Comparison of ENCODE assay signal across 23 cellular contexts in genomic region chr12:95796225-95796981, GRCh38. TPM values are rescaled to one million over a fixed set of nuclear protein-coding genes. Genes with fewer than 3 reads are reported as not detected.
DNase-seq lines count a peak whose midpoint lies in the region; ATAC-seq, FAIRE-seq and TF ChIP-seq lines count a peak whose summit lies in the region.
"Had no signal": no experiment of that assay in that cellular context is flagged by ENCODE, and none has a peak within 500 bp of the region (broad histone marks: within the 10 kb centered on the region; RNA-seq: fewer than 3 reads in every experiment).

No MANE protein-coding gene starts in this region.

- no peak overlapping the region for H3K4me2 ChIP-seq in keratinocyte (ENCODE audit: control insufficient read depth, extremely low read depth, insufficient read depth, low read depth, low read length)

- WGBS in small intestine, 3 donors: 59 to 68% (median 59%) methylated on average over 4 of the region's 4 CpGs

- H3K4me3 ChIP-seq in keratinocyte (ENCODE audit: control insufficient read depth in 2 of 3, extremely low read depth in 1 of 3, insufficient read depth in 2 of 3, low read depth in 1 of 3, low read length in 3 of 3) (no peak overlapping the region), small intestine (ENCODE audit: low read depth in 1 of 2, low read length in 2 of 2) (no peak overlapping the region)
- H3K4me3 ChIP-seq: esophagus muscularis mucosa, heart left ventricle, ovary had no signal

- no peak for TF ChIP-seq POLR2A in H54 (IDR thresholded peaks at IDR 0.05; ENCODE audit: low read depth, low read length)

- ATAC-seq in T-helper 17 cell (peak; percentile 61), HG02884 (IDR thresholded peaks at IDR 0.05; ENCODE audit: unreplicated experiment) (no peak), HG02970 (IDR thresholded peaks at IDR 0.05; ENCODE audit: low FRiP score, unreplicated experiment) (no peak)
- ATAC-seq: heart left ventricle had no signal

- H3K4me1 ChIP-seq in keratinocyte (ENCODE audit: control insufficient read depth, extremely low read depth, insufficient read depth, low read length): peaks cover 7% of the 10 kb centered on the region
- no peaks in the 10 kb centered on the region for H3K4me1 ChIP-seq in small intestine (ENCODE audit: control insufficient read depth in 2 of 2, insufficient read depth in 1 of 2, low read depth in 1 of 2, low read length in 1 of 2)

- DNase-seq in H54 (ENCODE audit: insufficient read length, low spot score) (no peak), T-helper 17 cell (no peak), keratinocyte (ENCODE audit: low read depth, low spot score) (no peak), small intestine (peak; percentile 54), middle frontal gyrus (ENCODE audit: extremely low spot score, low spot score) (no peak), HPDE6-E6E7 (ENCODE audit: extremely low spot score) (no peak)
- DNase-seq: activated CD4-positive, alpha-beta T cell treated with anti-CD3 and anti-CD28 coated beads, Interleukin-2, amount 50 U/mL, for 1 hour; AML-193; COR-L47; dermis blood vessel endothelial cell; heart left ventricle; NCI-H1436; NCI-H82; ovary; substantia nigra; SW 1271 had no signal

- no peaks in the 10 kb centered on the region for H3K36me3 ChIP-seq in keratinocyte (ENCODE audit: control insufficient read depth in 2 of 2, extremely low read depth in 1 of 2, insufficient read depth in 2 of 2, low read length in 2 of 2)
- no peaks in the 10 kb centered on the region for H3K36me3 ChIP-seq in small intestine (ENCODE audit: control insufficient read depth in 2 of 2, insufficient read depth in 2 of 2, low read length in 2 of 2)
- H3K36me3 ChIP-seq: esophagus muscularis mucosa, heart left ventricle, ovary had no signal

- no peaks in the 10 kb centered on the region for H3K9me3 ChIP-seq in T-helper 17 cell (ENCODE audit: control insufficient read depth, low read length, poor library complexity, severe bottlenecking)
- H3K9me3 ChIP-seq in keratinocyte (ENCODE audit: control insufficient read depth, low read depth, low read length): no peaks in the 10 kb centered on the region
- no peaks in the 10 kb centered on the region for H3K9me3 ChIP-seq in small intestine (ENCODE audit: control insufficient read depth, low read depth)
- H3K9me3 ChIP-seq: esophagus muscularis mucosa, heart left ventricle, ovary had no signal

- dilution Hi-C loops in keratinocyte (cut with MboI; ENCODE audit: extremely low pct_ligation_motif_present, low sequenced_read_pairs): no loop called here

- H3K27ac ChIP-seq in keratinocyte (ENCODE audit: control insufficient read depth, insufficient read depth, low read length): no peak overlapping the region
- no peak overlapping the region for H3K27ac ChIP-seq in small intestine (ENCODE audit: low read depth in 1 of 2, low read length in 1 of 2)
- H3K27ac ChIP-seq: esophagus muscularis mucosa, heart left ventricle, HL-60 had no signal

- H3K27ac Mint-ChIP-seq in T-helper 17 cell: peak overlapping the region; percentile 75
- H3K27ac Mint-ChIP-seq: activated naive CD4-positive, alpha-beta T cell treated with anti-CD3 and anti-CD28 coated beads, Interleukin-2, amount 50 U/mL, for 72 hours; brain had no signal

- no peaks in the 10 kb centered on the region for H3K27me3 ChIP-seq in keratinocyte (ENCODE audit: control insufficient read depth, extremely low read depth, insufficient read depth, low read length)
- no peaks in the 10 kb centered on the region for H3K27me3 ChIP-seq in small intestine (ENCODE audit: control insufficient read depth in 2 of 2, insufficient read depth in 2 of 2, low read length in 2 of 2)
- H3K27me3 ChIP-seq: esophagus muscularis mucosa, ovary had no signal

- no peak overlapping the region for H2AFZ ChIP-seq in keratinocyte (ENCODE audit: control insufficient read depth, low read length)

- FAIRE-seq in H54 (lab: Jason Lieb, UNC) (peak; percentile 45), keratinocyte (lab: Jason Lieb, UNC) (peak; percentile 17), small intestine (lab: Jason Lieb, UNC) (no peak)
- FAIRE-seq: G401.6 had no signal

- no peak overlapping the region for H3K9ac ChIP-seq in keratinocyte (ENCODE audit: control insufficient read depth, extremely low read depth, insufficient read depth, low read length)

- H4K20me1 ChIP-seq in keratinocyte (ENCODE audit: control insufficient read depth, extremely low read depth, insufficient read depth, low read length): no peaks in the 10 kb centered on the region

- no peaks in the 10 kb centered on the region for H3K9me1 ChIP-seq in keratinocyte (ENCODE audit: control insufficient read depth, extremely low read depth, insufficient read depth, low read length)

- H3K79me2 ChIP-seq in keratinocyte (ENCODE audit: control insufficient read depth, insufficient read depth, low read length): no peaks in the 10 kb centered on the region

- H3K4me3 Mint-ChIP-seq in T-helper 17 cell: peak overlapping the region; percentile 34
- H3K4me3 Mint-ChIP-seq: brain had no signal

- H3K36me3 Mint-ChIP-seq in T-helper 17 cell (ENCODE audit: low read depth): no peaks in the 10 kb centered on the region
- H3K36me3 Mint-ChIP-seq: brain had no signal

- H3K4me1 Mint-ChIP-seq in T-helper 17 cell: peaks cover 16% of the 10 kb centered on the region

- no peak for TF ChIP-seq CTCF in keratinocyte (optimal IDR thresholded peaks at IDR 0.05 in 1 of 3, IDR thresholded peaks at IDR 0.05 in 1 of 3, conservative IDR thresholded peaks at IDR 0.05 in 1 of 3; ENCODE audit: extremely low read depth in 1 of 3, insufficient read depth in 2 of 3, low read length in 3 of 3)

- peaks cover 6% of the 10 kb centered on the region for H3K27me3 Mint-ChIP-seq in T-helper 17 cell

RNA-seq across cellular contexts. Expression of gene NTN4, which starts 5.8 kb away (rescaled TPM):
- 1 to 10 TPM; 4.8 to 7.6 TPM for total RNA-seq in T-helper 17 cell
- polyA plus RNA-seq in keratinocyte: 8.3 to 19.5 TPM (median 11.1 TPM) in 3 replicates
- polyA plus RNA-seq in keratinocyte (2011; ENCODE audit: low read depth): 8.9 TPM
- polyA plus RNA-seq in keratinocyte (2011; cell fraction: cytosol; rRNA removed): 6.5 and 11.0 TPM in 2 replicates
- 30.2 and 34.8 TPM in 2 replicates for polyA plus RNA-seq in keratinocyte (2011; cell fraction: nucleus; rRNA removed)
- polyA plus RNA-seq in keratinocyte (2012; ENCODE audit: low replicate concordance): 7.4 and 11.4 TPM in 2 replicates
- polyA minus RNA-seq in keratinocyte: 15.6 to 44.6 TPM (median 18.6 TPM) in 3 replicates
- 7.1 TPM for polyA minus RNA-seq in keratinocyte (2011; cell fraction: cytosol; rRNA and poly(A)+ RNA removed)
- 41.9 and 51.6 TPM in 2 replicates for polyA minus RNA-seq in keratinocyte (2011; cell fraction: nucleus; rRNA and poly(A)+ RNA removed)
- polyA plus RNA-seq in small intestine: 10 to 100 TPM in 1 of 3 donors, 1 to 10 TPM in 2; 1.6 to 17.9 (median 1.6) TPM
- total RNA-seq: activated naive CD4-positive, alpha-beta T cell treated with anti-CD3 and anti-CD28 coated beads, Interleukin-2, amount 50 U/mL, for 72 hours had no signal
